In the genomic region with DNA sequence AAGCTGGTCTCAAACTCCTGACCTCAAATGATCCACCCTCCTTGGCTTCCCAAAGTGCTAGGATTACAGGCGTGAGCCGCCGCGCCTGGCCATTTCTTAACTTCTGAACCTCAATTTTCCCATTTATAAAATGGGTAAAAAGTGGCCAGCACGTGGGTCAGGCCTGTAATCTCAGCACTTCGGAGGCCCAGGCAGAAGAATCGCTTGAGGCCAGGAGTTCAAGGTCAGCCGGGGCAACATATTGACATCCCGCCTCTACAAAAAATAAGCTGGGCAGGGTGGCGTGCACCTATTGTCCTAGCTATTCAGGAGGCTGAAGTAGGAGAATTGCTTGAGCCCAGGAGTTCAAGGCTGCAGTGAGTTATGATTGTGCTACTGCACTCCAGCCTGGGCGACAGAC, we compare ENCODE assay signal across 29 cellular contexts.
"Had no signal": no experiment of that assay in that cellular context is flagged by ENCODE, and none has a peak within 500 bp of the region (broad histone marks: within the 10 kb centered on the region; RNA-seq: fewer than 3 reads in every experiment).

No MANE protein-coding gene starts in this region.

- H3K36me3 Mint-ChIP-seq: stimulated activated memory B cell treated with anti-CD40 and anti-IgM and Interleukin-4, amounts not matched to agents 10 μg/mL and 1 μg/mL and 100 μg/mL, for 72 hours; stimulated activated naive B cell treated with anti-CD40 and anti-IgM and Interleukin-4, amounts not matched to agents 10 μg/mL and 1 μg/mL and 100 μg/mL, for 72 hours; type B pancreatic cell had no signal

- H3K27ac Mint-ChIP-seq: stimulated activated effector memory CD8-positive, alpha-beta T cell treated with anti-CD3 and anti-CD28 coated beads, Interleukin-12 subunit alpha, Interleukin-12 subunit beta, amount 100 ng/mL, for 72 hours; stimulated activated naive B cell treated with anti-CD40 and anti-IgM and Interleukin-4, amounts not matched to agents 10 μg/mL and 1 μg/mL and 100 μg/mL, for 72 hours; stimulated activated naive CD8-positive, alpha-beta T cell treated with anti-CD3 and anti-CD28 coated beads, Interleukin-15, amount 100 ng/mL, for 72 hours; stimulated activated naive CD8-positive, alpha-beta T cell treated with anti-CD3 and anti-CD28 coated beads, Interleukin-15, Interleukin-2, amounts not matched to agents 100 ng/mL and 50 ng/mL, for 24 hours had no signal

- H3K36me3 ChIP-seq: stomach, suprapubic skin, thoracic aorta, thyroid gland, tibial artery, tibial nerve, transverse colon, upper lobe of left lung, upper lobe of right lung, uterus, vagina had no signal

- DNase-seq: stimulated activated CD4-positive, alpha-beta T cell treated with anti-CD3 and anti-CD28 coated beads, Interleukin-2, amount 100 ng/mL, for 48 hours; stimulated activated CD4-positive, alpha-beta T cell treated with anti-CD3 and anti-CD28 coated beads, Interleukin-4, amount 100 ng/mL, for 1 hour; stimulated activated CD4-positive, alpha-beta T cell treated with anti-CD3 and anti-CD28 coated beads, Interleukin-4, amount 100 ng/mL, for 24 hours; stimulated activated CD4-positive, alpha-beta T cell treated with anti-CD3 and anti-CD28 coated beads, Interleukin-4, amount 100 ng/mL, for 4 hours; stimulated activated CD8-positive, alpha-beta memory T cell treated with anti-CD3 and anti-CD28 coated beads, Interleukin-4, amount 100 ng/mL, for 48 hours; stimulated activated naive B cell treated with anti-CD40 and anti-IgM and Interleukin-4, amounts not matched to agents 10 μg/mL and 1 μg/mL and 100 μg/mL, for 72 hours; stimulated activated naive CD4-positive, alpha-beta T cell; stimulated activated naive CD4-positive, alpha-beta T cell treated with Interleukin-2 at 50 U/mL for 16 hours; stimulated activated naive CD8-positive, alpha-beta T cell treated with anti-CD3 and anti-CD28 coated beads, Interleukin-15, amount 100 ng/mL, for 72 hours; stimulated activated naive CD8-positive, alpha-beta T cell treated with anti-CD3 and anti-CD28 coated beads, Interleukin-15, Interleukin-2, amounts not matched to agents 100 U/mL and 50 U/mL, for 24 hours; stomach; substantia nigra; testis; tibial artery; transverse colon; trophoblast cell; upper lobe of left lung; upper lobe of right lung; uterus had no signal

- H3K4me3 ChIP-seq: stomach, suprapubic skin, testis, thoracic aorta, thyroid gland, tibial artery, tibial nerve, transverse colon, upper lobe of left lung, upper lobe of right lung, uterus, vagina had no signal

- H3K27me3 ChIP-seq: stomach, suprapubic skin, testis, thyroid gland, tibial artery, tibial nerve, transverse colon, upper lobe of left lung, upper lobe of right lung, uterus, vagina had no signal

- ATAC-seq: stimulated activated effector memory CD8-positive, alpha-beta T cell treated with anti-CD3 and anti-CD28 coated beads, Interleukin-12 subunit alpha, Interleukin-12 subunit beta, amount 100 ng/mL, for 72 hours; stimulated activated memory B cell treated with anti-CD40 and anti-IgM and Interleukin-4, amounts not matched to agents 10 μg/mL and 1 μg/mL and 100 μg/mL, for 72 hours; stimulated activated naive B cell treated with anti-CD40 and anti-IgM and Interleukin-4, amounts not matched to agents 10 μg/mL and 1 μg/mL and 100 μg/mL, for 72 hours; stimulated activated naive CD8-positive, alpha-beta T cell treated with anti-CD3 and anti-CD28 coated beads, Interleukin-15, amount 100 ng/mL, for 72 hours; stimulated activated naive CD8-positive, alpha-beta T cell treated with anti-CD3 and anti-CD28 coated beads, Interleukin-15, Interleukin-2, amounts not matched to agents 100 U/mL and 50 U/mL, for 24 hours; upper lobe of right lung had no signal

- H3K4me3 Mint-ChIP-seq: stimulated activated effector memory CD8-positive, alpha-beta T cell treated with anti-CD3 and anti-CD28 coated beads, Interleukin-12 subunit alpha, Interleukin-12 subunit beta, amount 100 ng/mL, for 72 hours; stimulated activated memory B cell treated with anti-CD40 and anti-IgM and Interleukin-4, amounts not matched to agents 10 μg/mL and 1 μg/mL and 100 μg/mL, for 72 hours; stimulated activated naive B cell treated with anti-CD40 and anti-IgM and Interleukin-4, amounts not matched to agents 10 μg/mL and 1 μg/mL and 100 μg/mL, for 72 hours; stimulated activated naive CD8-positive, alpha-beta T cell treated with anti-CD3 and anti-CD28 coated beads, Interleukin-15, amount 100 ng/mL, for 72 hours; stimulated activated naive CD8-positive, alpha-beta T cell treated with anti-CD3 and anti-CD28 coated beads, Interleukin-15, Interleukin-2, amounts not matched to agents 100 ng/mL and 50 ng/mL, for 24 hours; type B pancreatic cell had no signal

- H3K27ac ChIP-seq: stomach, suprapubic skin, testis, thoracic aorta, thyroid gland, tibial artery, tibial nerve, transverse colon, upper lobe of left lung, upper lobe of right lung, uterus, vagina had no signal

- H3K4me1 ChIP-seq: upper lobe of right lung, uterus had no signal

- H3K27me3 Mint-ChIP-seq: stimulated activated memory B cell treated with anti-CD40 and anti-IgM and Interleukin-4, amounts not matched to agents 10 μg/mL and 1 μg/mL and 100 μg/mL, for 72 hours; stimulated activated naive B cell treated with anti-CD40 and anti-IgM and Interleukin-4, amounts not matched to agents 10 μg/mL and 1 μg/mL and 100 μg/mL, for 72 hours; stimulated activated naive CD8-positive, alpha-beta T cell treated with anti-CD3 and anti-CD28 coated beads, Interleukin-15, amount 100 ng/mL, for 72 hours; stimulated activated naive CD8-positive, alpha-beta T cell treated with anti-CD3 and anti-CD28 coated beads, Interleukin-15, Interleukin-2, amounts not matched to agents 100 ng/mL and 50 ng/mL, for 24 hours had no signal

- H3K4me1 Mint-ChIP-seq: stimulated activated effector memory CD8-positive, alpha-beta T cell treated with anti-CD3 and anti-CD28 coated beads, Interleukin-12 subunit alpha, Interleukin-12 subunit beta, amount 100 ng/mL, for 72 hours had no signal

- FAIRE-seq: urothelium cell line had no signal

- H3K9me3 ChIP-seq: stomach, suprapubic skin, testis, thoracic aorta, thyroid gland, tibial artery, tibial nerve, transverse colon, upper lobe of left lung, upper lobe of right lung, uterus, vagina had no signal

- H3K9me3 Mint-ChIP-seq: stimulated activated effector memory CD8-positive, alpha-beta T cell treated with anti-CD3 and anti-CD28 coated beads, Interleukin-12 subunit alpha, Interleukin-12 subunit beta, amount 100 ng/mL, for 72 hours; stimulated activated memory B cell treated with anti-CD40 and anti-IgM and Interleukin-4, amounts not matched to agents 10 μg/mL and 1 μg/mL and 100 μg/mL, for 72 hours; stimulated activated naive B cell treated with anti-CD40 and anti-IgM and Interleukin-4, amounts not matched to agents 10 μg/mL and 1 μg/mL and 100 μg/mL, for 72 hours; stimulated activated naive CD8-positive, alpha-beta T cell treated with anti-CD3 and anti-CD28 coated beads, Interleukin-15, amount 100 ng/mL, for 72 hours; stimulated activated naive CD8-positive, alpha-beta T cell treated with anti-CD3 and anti-CD28 coated beads, Interleukin-15, Interleukin-2, amounts not matched to agents 100 ng/mL and 50 ng/mL, for 24 hours; type B pancreatic cell had no signal
